Comparison of ENCODE assay signal across 8 cellular contexts in the genomic region with DNA sequence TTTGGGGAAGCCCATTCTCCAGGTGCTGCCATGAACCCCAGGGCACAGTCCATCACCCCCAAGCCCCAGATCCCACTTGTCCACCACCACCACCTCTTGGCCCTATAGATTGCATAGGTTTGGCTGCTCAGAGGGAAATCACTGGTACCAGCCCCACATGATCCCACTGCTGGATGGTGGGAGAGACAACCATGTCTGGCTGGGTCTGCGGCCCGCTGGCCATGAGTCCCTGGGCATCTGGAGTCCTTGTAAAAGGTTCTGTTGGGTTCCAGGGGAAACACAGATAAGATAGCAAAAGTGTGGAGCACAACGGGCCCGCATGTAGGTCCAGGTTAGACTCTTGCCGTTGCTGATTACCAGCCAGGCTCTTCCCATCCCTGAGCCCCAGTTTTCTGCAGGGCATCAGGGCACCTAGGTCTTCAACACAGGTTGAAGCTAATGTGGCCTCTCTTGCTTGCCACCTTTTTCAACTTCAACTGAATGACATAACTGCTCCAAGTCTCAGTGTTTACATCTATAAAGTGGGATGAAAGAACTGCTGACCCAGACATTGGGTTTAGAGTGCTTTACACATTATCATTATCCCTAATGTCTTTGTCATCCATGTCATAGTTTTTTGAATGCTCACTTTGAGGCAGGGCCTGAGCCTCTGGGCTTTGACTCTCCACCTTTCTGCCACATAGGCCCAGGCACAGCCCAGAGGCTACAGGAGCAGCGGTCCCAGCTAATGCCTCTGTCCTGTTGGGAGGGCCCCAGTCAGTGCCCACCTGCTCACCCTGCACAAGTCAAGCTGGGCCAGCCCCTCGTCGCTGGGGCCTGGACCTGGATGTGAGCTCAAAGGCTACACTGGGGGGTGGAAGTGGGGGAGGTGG. TPM values are rescaled to one million over a fixed set of nuclear protein-coding genes. Genes with fewer than 3 reads are reported as not detected.
A peak's percentile ranks its signal among the peaks of the same experiment; 100 is the strongest.
DNase-seq lines count a peak whose midpoint lies in the region; ATAC-seq and TF ChIP-seq lines count a peak whose summit lies in the region.

No MANE protein-coding gene starts in this region.

- H3K27me3 ChIP-seq in hepatocyte (peaks cover 33% of the 10 kb centered on the region), skeletal muscle tissue (ENCODE audit: control insufficient read depth in 3 of 3, insufficient read depth in 3 of 3, low read length in 3 of 3) (peaks cover 0 to 7% (median 0%) of the 10 kb centered on the region in 3 donors)

- peaks cover 14% of the 10 kb centered on the region for H3K4me1 Mint-ChIP-seq in WTC11

- peak overlapping the region; percentile 10 to 89 (median 69) for H3K9ac ChIP-seq in skeletal muscle tissue (ENCODE audit: low read depth in 1 of 3, low read length in 3 of 3)

- POLR2A ChIA-PET in WTC11 (lab: Charles Lee), result no interaction called here

- DNase-seq in GM12865 (ENCODE audit: low read depth) (no peak), WTC11 (ENCODE audit: low spot score) (no peak), hepatocyte (ENCODE audit: low spot score) (no peak), NCI-H2081 treated with DMSO at 0.1 percent for 48 hours (lab: John Stamatoyannopoulos, UW) (no peak), mucosa of gallbladder (ENCODE audit: low spot score) (no peak)
- no peak for DNase-seq in stimulated activated CD8-positive, alpha-beta memory T cell treated with anti-CD3 and anti-CD28 coated beads, Interleukin-4, amount 100 ng/mL, for 48 hours
- DNase-seq in activated CD4-positive, alpha-beta T cell treated with anti-CD3 and anti-CD28 coated beads for 1 hour, result no peak

- H3K4me3 ChIP-seq in GM12865 (ENCODE audit: low read depth, low read length), result peak overlapping the region; percentile 74
- no peak overlapping the region for H3K4me3 ChIP-seq in hepatocyte
- peak overlapping the region; percentile 82 to 95 (median 83) for H3K4me3 ChIP-seq in skeletal muscle tissue (ENCODE audit: low read length in 3 of 3)

- no peaks in the 10 kb centered on the region for H3K9me3 ChIP-seq in hepatocyte (ENCODE audit: low read depth)
- no peaks in the 10 kb centered on the region for H3K9me3 ChIP-seq in skeletal muscle tissue (ENCODE audit: control insufficient read depth in 3 of 3, low read length in 3 of 3)

- H2AFZ ChIP-seq in hepatocyte, result peak overlapping the region; percentile 98

- H3K4me1 ChIP-seq in hepatocyte (ENCODE audit: insufficient read depth) (peaks cover 16% of the 10 kb centered on the region), skeletal muscle tissue (ENCODE audit: control insufficient read depth in 3 of 3, insufficient read depth in 3 of 3, low read length in 3 of 3) (peaks cover 31 to 60% (median 52%) of the 10 kb centered on the region in 3 donors)

- no peaks in the 10 kb centered on the region for H3K9me3 Mint-ChIP-seq in WTC11

- H3K27ac ChIP-seq in hepatocyte (no peak overlapping the region), skeletal muscle tissue (ENCODE audit: low read depth, low read length) (no peak overlapping the region)

- CTCF ChIA-PET in WTC11 (lab: Charles Lee), result interaction anchor here (0.6 to 1.6 kb wide), 9 partner anchors 13 to 290 kb away, joined by 3 to 6 read pairs (median 4); no protein-coding TSS in a partner anchor

- no peaks in the 10 kb centered on the region for H3K9me2 ChIP-seq in hepatocyte (replicated peaks; ENCODE audit: insufficient read depth)

- peaks cover 51% of the 10 kb centered on the region for H3K27me3 Mint-ChIP-seq in WTC11 (ENCODE audit: low read depth)

- H3K36me3 ChIP-seq in hepatocyte (replicated peaks; ENCODE audit: insufficient read depth, low read depth) (no peaks in the 10 kb centered on the region), skeletal muscle tissue (ENCODE audit: control insufficient read depth in 3 of 3, insufficient read depth in 3 of 3, low read length in 3 of 3) (peaks cover 0 to 15% (median 4%) of the 10 kb centered on the region in 3 donors)

- peaks cover 21% of the 10 kb centered on the region for H3K79me2 ChIP-seq in hepatocyte

- no peak for TF ChIP-seq CTCF in GM12865 (IDR thresholded peaks at IDR 0.05; ENCODE audit: insufficient read depth, low read depth, low read length, missing control alignments)
- TF ChIP-seq CTCF in WTC11 (IDR thresholded peaks at IDR 0.05), result no peak
- TF ChIP-seq CTCF in hepatocyte (IDR thresholded peaks at IDR 0.05; ENCODE audit: poor library complexity), result no peak

- H4K20me1 ChIP-seq in hepatocyte (ENCODE audit: insufficient read depth, poor library complexity, severe bottlenecking), result peaks cover 2% of the 10 kb centered on the region

- no peak overlapping the region for H3K27ac Mint-ChIP-seq in WTC11

- peak overlapping the region; percentile 67 for H3K4me3 Mint-ChIP-seq in WTC11

- WGBS in hepatocyte (ENCODE audit: low lambda C conversion rate, missing lambda C conversion rate), result 87% methylated on average over 8 of the region's 8 CpGs

- H3K36me3 Mint-ChIP-seq in WTC11, result no peaks in the 10 kb centered on the region

- H3K4me2 ChIP-seq in hepatocyte, result peak overlapping the region; percentile 97

- ATAC-seq in WTC11, result no peak

TF ChIP-seq in WTC11, 78 proteins besides CTCF, POLR2A, EP300 and RAD21:
- TF ChIP-seq GTF2I (CRISPR knock-in tag; conservative IDR thresholded peaks at IDR 0.05), result no peak
- TF ChIP-seq NFYB (CRISPR knock-in tag; conservative IDR thresholded peaks at IDR 0.05; ENCODE audit: low read depth), result no peak
- TF ChIP-seq HMGA2 (CRISPR knock-in tag; IDR thresholded peaks at IDR 0.05), result no peak
- no peak for TF ChIP-seq EMX1 (CRISPR knock-in tag; IDR thresholded peaks at IDR 0.05)
- no peak for TF ChIP-seq OVOL2 (CRISPR knock-in tag; IDR thresholded peaks at IDR 0.05; ENCODE audit: borderline replicate concordance)
- TF ChIP-seq, protein P1, sequence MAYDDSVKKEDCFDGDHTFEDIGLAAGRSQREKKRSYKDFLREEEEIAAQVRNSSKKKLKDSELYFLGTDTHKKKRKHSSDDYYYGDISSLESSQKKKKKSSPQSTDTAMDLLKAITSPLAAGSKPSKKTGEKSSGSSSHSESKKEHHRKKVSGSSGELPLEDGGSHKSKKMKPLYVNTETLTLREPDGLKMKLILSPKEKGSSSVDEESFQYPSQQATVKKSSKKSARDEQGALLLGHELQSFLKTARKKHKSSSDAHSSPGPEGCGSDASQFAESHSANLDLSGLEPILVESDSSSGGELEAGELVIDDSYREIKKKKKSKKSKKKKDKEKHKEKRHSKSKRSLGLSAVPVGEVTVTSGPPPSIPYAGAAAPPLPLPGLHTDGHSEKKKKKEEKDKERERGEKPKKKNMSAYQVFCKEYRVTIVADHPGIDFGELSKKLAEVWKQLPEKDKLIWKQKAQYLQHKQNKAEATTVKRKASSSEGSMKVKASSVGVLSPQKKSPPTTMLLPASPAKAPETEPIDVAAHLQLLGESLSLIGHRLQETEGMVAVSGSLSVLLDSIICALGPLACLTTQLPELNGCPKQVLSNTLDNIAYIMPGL (CRISPR knock-in tag; IDR thresholded peaks at IDR 0.05), result no peak
- TF ChIP-seq, protein P2, sequence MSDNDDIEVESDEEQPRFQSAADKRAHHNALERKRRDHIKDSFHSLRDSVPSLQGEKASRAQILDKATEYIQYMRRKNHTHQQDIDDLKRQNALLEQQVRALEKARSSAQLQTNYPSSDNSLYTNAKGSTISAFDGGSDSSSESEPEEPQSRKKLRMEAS (CRISPR knock-in tag; IDR thresholded peaks at IDR 0.05), result no peak
- TF ChIP-seq, protein P3, sequence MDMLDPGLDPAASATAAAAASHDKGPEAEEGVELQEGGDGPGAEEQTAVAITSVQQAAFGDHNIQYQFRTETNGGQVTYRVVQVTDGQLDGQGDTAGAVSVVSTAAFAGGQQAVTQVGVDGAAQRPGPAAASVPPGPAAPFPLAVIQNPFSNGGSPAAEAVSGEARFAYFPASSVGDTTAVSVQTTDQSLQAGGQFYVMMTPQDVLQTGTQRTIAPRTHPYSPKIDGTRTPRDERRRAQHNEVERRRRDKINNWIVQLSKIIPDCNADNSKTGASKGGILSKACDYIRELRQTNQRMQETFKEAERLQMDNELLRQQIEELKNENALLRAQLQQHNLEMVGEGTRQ (CRISPR knock-in tag; IDR thresholded peaks at IDR 0.05), result no peak

RNA-seq across cellular contexts. Expression of a gene that starts 1.0 kb away (rescaled TPM):
- total RNA-seq in WTC11 (2021) (13.2 to 16.8 TPM (median 14.8 TPM) in 3 replicates), hepatocyte (21.4 and 26.2 TPM in 2 replicates), skeletal muscle tissue (13.6 TPM), mucosa of gallbladder (39.4 TPM)
- 20.8 and 24.4 TPM in 2 replicates for polyA plus RNA-seq in hepatocyte

RNA-seq across cellular contexts. Expression of a gene that starts 3.3 kb away (rescaled TPM):
- total RNA-seq in WTC11 (2021) (58.3 to 65.4 TPM (median 61.3 TPM) in 3 replicates), hepatocyte (21.6 and 32.5 TPM in 2 replicates), skeletal muscle tissue (49.6 TPM), mucosa of gallbladder (44.3 TPM)
- 23.8 and 25.8 TPM in 2 replicates for polyA plus RNA-seq in hepatocyte
